In genomic region chr6:35073766-35074471, GRCh38 we compare ENCODE assay signal across 20 cellular contexts.
A peak's percentile ranks its signal among the peaks of the same experiment; 100 is the strongest.
DNase-seq lines count a peak whose midpoint lies in the region; ATAC-seq, FAIRE-seq and TF ChIP-seq lines count a peak whose summit lies in the region.
"Had no signal": no experiment of that assay in that cellular context is flagged by ENCODE, and none has a peak within 500 bp of the region (broad histone marks: within the 10 kb centered on the region; RNA-seq: fewer than 3 reads in every experiment).

No MANE protein-coding gene starts in this region.

- H3K36me3 ChIP-seq in H1 (ENCODE audit: control insufficient read depth in 2 of 4, insufficient read depth in 4 of 4, low read length in 3 of 4) (peaks cover 0 to 5% (median 2%) of the 10 kb centered on the region in 4 experiments; a peak in 3 of 8 replicates), kidney (ENCODE audit: control insufficient read depth in 1 of 2, insufficient read depth in 2 of 2, low read length in 2 of 2) (peaks cover 6 to 9% of the 10 kb centered on the region in 2 donors), psoas muscle (ENCODE audit: insufficient read depth in 1 of 2, low read depth in 1 of 2) (peaks cover 0 to 59% of the 10 kb centered on the region in 2 donors)

- peak overlapping the region; percentile 12 to 62 (median 18); a peak in 3 of 7 replicates for H3K27ac Mint-ChIP-seq in H9
- H3K27ac Mint-ChIP-seq: IgD-negative memory B cell had no signal

- H2AFZ ChIP-seq in H9 (ENCODE audit: low read length) (no peak overlapping the region), H1 (ENCODE audit: low read length) (no peak overlapping the region)

- ATAC-seq in psoas muscle = no peak

- no peaks in the 10 kb centered on the region for H3K79me2 ChIP-seq in H9 (ENCODE audit: insufficient read depth, low read length)
- no peaks in the 10 kb centered on the region for H3K79me2 ChIP-seq in H1 (ENCODE audit: control insufficient read depth in 1 of 2, insufficient read depth in 2 of 2, low read length in 2 of 2)

- no peak for FAIRE-seq in H1 (lab: Jason Lieb, UNC)
- FAIRE-seq in kidney (lab: Jason Lieb, UNC) = no peak
- FAIRE-seq: GM19239, H54, RCC 7860 had no signal

- CTCF ChIA-PET in H1 (lab: Charles Lee; ENCODE audit: partially characterized antibody) = interaction anchor here (0.6 to 8.6 kb wide), 9 partner anchors 8 to 87 kb away, joined by 3 to 52 read pairs (median 5); no protein-coding TSS in a partner anchor

- H3K23me2 ChIP-seq in H9 (ENCODE audit: insufficient read length, low read depth, low read length, poor library complexity, severe bottlenecking) = no peaks in the 10 kb centered on the region
- H3K23me2 ChIP-seq in H1 (ENCODE audit: low read depth, low read length) = no peaks in the 10 kb centered on the region; the same call in 1 of the 2 replicates

- no peak for TF ChIP-seq POLR2A in H1 (IDR thresholded peaks at IDR 0.05; ENCODE audit: control extremely low read depth in 1 of 2, low read depth in 2 of 2, low read length in 2 of 2)

- TF ChIP-seq RAD21 in H1 (IDR thresholded peaks at IDR 0.05 in 1 of 2, conservative IDR thresholded peaks at IDR 0.05 in 1 of 2; ENCODE audit: low read depth in 2 of 2, low read length in 2 of 2) = no peak

- H2BK120ac ChIP-seq in H9 (ENCODE audit: low read depth, low read length, poor library complexity, severe bottlenecking) = no peak overlapping the region
- no peak overlapping the region for H2BK120ac ChIP-seq in H1 (replicated peaks; ENCODE audit: low read depth, low read length)

- no peaks in the 10 kb centered on the region for H3K27me3 Mint-ChIP-seq in H9 (ENCODE audit: low read depth)
- H3K27me3 Mint-ChIP-seq: CD4-positive, CD25-positive, alpha-beta regulatory T cell; IgD-negative memory B cell had no signal

- no peak overlapping the region for H3T11ph ChIP-seq in H9 (ENCODE audit: low read length)

- no peak overlapping the region for H3K23ac ChIP-seq in H9 (ENCODE audit: insufficient read length, low read depth, low read length)
- no peak overlapping the region for H3K23ac ChIP-seq in H1 (ENCODE audit: insufficient read length)

- H3K14ac ChIP-seq in H9 (ENCODE audit: insufficient read depth, low read length) (no peak overlapping the region), H1 (ENCODE audit: insufficient read length) (no peak overlapping the region)

- H3K9ac ChIP-seq in H9 (ENCODE audit: extremely low read depth, insufficient read length, low read length) (no peak overlapping the region), H1 (replicated peaks in 1 of 4; ENCODE audit: extremely low read depth in 1 of 4, low read depth in 3 of 4, low read length in 3 of 4) (no peak overlapping the region), kidney (ENCODE audit: low read length in 2 of 2) (no peak overlapping the region)

- H3K18ac ChIP-seq in H9 (ENCODE audit: insufficient read length, low read depth, low read length) (no peak overlapping the region), H1 (ENCODE audit: extremely low read depth, low read length) (no peak overlapping the region)

- H2BK5ac ChIP-seq in H9 (ENCODE audit: insufficient read length, low read length) (no peak overlapping the region), H1 (ENCODE audit: low read depth, low read length) (no peak overlapping the region)

- H3K79me1 ChIP-seq in H9 (ENCODE audit: insufficient read depth, low read depth, low read length, poor library complexity, severe bottlenecking) (no peaks in the 10 kb centered on the region), H1 (ENCODE audit: low read depth, low read length) (no peaks in the 10 kb centered on the region; the same call in 1 of the 2 replicates)

- H2AK5ac ChIP-seq in H9 (ENCODE audit: insufficient read length, low read length) = no peak overlapping the region
- H2AK5ac ChIP-seq in H1 (ENCODE audit: low read depth, low read length) = no peak overlapping the region

- H3K9me3 ChIP-seq in H9 (ENCODE audit: control insufficient read depth, low read depth, low read length) (no peaks in the 10 kb centered on the region), H1 (ENCODE audit: insufficient read depth in 2 of 2, low read depth in 1 of 2, low read length in 1 of 2) (no peaks in the 10 kb centered on the region), kidney (ENCODE audit: control insufficient read depth in 1 of 2, low read length in 2 of 2) (no peaks in the 10 kb centered on the region), psoas muscle (no peaks in the 10 kb centered on the region)

- peaks cover 26 to 37% of the 10 kb centered on the region in 2 experiments for H3K4me1 Mint-ChIP-seq in H9
- H3K4me1 Mint-ChIP-seq: CD4-positive, CD25-positive, alpha-beta regulatory T cell; IgD-negative memory B cell had no signal

- H3K4ac ChIP-seq in H9 (ENCODE audit: low read depth, low read length) (no peak overlapping the region), H1 (replicated peaks; ENCODE audit: insufficient read length, low read depth, low read length) (no peak overlapping the region)

- H3K4me1 ChIP-seq in H9 (ENCODE audit: insufficient read depth, low read length) (no peaks in the 10 kb centered on the region; the same call in 1 of the 2 replicates), H1 (replicated peaks in 1 of 4; ENCODE audit: control insufficient read depth in 3 of 4, insufficient read depth in 4 of 4, low read length in 3 of 4) (peaks cover 4 to 19% (median 9%) of the 10 kb centered on the region in 4 experiments), kidney (ENCODE audit: control insufficient read depth in 1 of 2, insufficient read depth in 1 of 2, low read depth in 1 of 2, low read length in 2 of 2) (no peaks in the 10 kb centered on the region), psoas muscle (no peaks in the 10 kb centered on the region)

- H4K5ac ChIP-seq in H9 (ENCODE audit: insufficient read length, low read depth, low read length) = no peak overlapping the region
- no peak overlapping the region for H4K5ac ChIP-seq in H1 (ENCODE audit: insufficient read length, low read depth, low read length)

- no peak overlapping the region for H3K4me2 ChIP-seq in H9 (ENCODE audit: insufficient read depth, insufficient read length, low read length)
- no peak overlapping the region for H3K4me2 ChIP-seq in H1 (ENCODE audit: insufficient read depth in 1 of 2, low read depth in 2 of 2, low read length in 2 of 2)

- no peaks in the 10 kb centered on the region for H3K9me3 Mint-ChIP-seq in H9
- H3K9me3 Mint-ChIP-seq: CD4-positive, CD25-positive, alpha-beta regulatory T cell; IgD-negative memory B cell had no signal

- no peak overlapping the region for H3K4me3 Mint-ChIP-seq in H9
- H3K4me3 Mint-ChIP-seq: IgD-negative memory B cell had no signal

- no CpG with 5 or more reads among the region's 20 CpGs for WGBS in H9 (ENCODE audit: extremely low coverage, insufficient read length, low lambda C conversion rate)
- WGBS in H1 (ENCODE audit: extremely low coverage in 1 of 2, insufficient coverage in 1 of 2, insufficient read length in 1 of 2, insufficient replicate concordance in 2 of 2, low coverage in 1 of 2, low lambda C conversion rate in 2 of 2, missing lambda C conversion rate in 1 of 2), 2 experiments = 90% methylated on average over 20 of the region's 20 CpGs; no CpG with 5 or more reads in 1 of the 2 experiments
- WGBS in psoas muscle, 3 donors = 93 to 95% (median 94%) methylated on average over 20 of the region's 20 CpGs

- no peak overlapping the region for H2BK20ac ChIP-seq in H9 (ENCODE audit: low read depth, low read length, poor library complexity, severe bottlenecking)
- no peak overlapping the region for H2BK20ac ChIP-seq in H1 (ENCODE audit: low read length)

- no peak for DNase-seq in H9
- DNase-seq in H1 (ENCODE audit: low read depth in 1 of 2, low spot score in 2 of 2) = no peak
- DNase-seq in kidney = peak; percentile 37
- peak; percentile 4 to 35 for DNase-seq in psoas muscle
- DNase-seq in superior temporal gyrus (ENCODE audit: extremely low spot score) = no peak
- DNase-seq in hepatic stellate cell (ENCODE audit: low spot score) = no peak
- DNase-seq in DMS153 (lab: John Stamatoyannopoulos, UW) = no peak
- DNase-seq: CD4-positive, CD25-positive, alpha-beta regulatory T cell; DMS79; NCI-H1417; NCI-H1694 treated with DMSO at 0.1 percent for 48 hours; NCI-H2081 treated with DMSO at 0.1 percent for 48 hours; NCI-H2171 treated with DMSO at 0.1 percent for 48 hours; NCI-H524 treated with DMSO at 0.1 percent for 48 hours; NCI-H82; OCI-M1 had no signal

- H2BK12ac ChIP-seq in H9 (ENCODE audit: insufficient read length, low read depth, low read length) (no peak overlapping the region), H1 (ENCODE audit: low read depth, low read length) (no peak overlapping the region)

- H4K91ac ChIP-seq in H9 (ENCODE audit: insufficient read length, low read depth, low read length) = no peak overlapping the region
- no peak overlapping the region for H4K91ac ChIP-seq in H1 (replicated peaks; ENCODE audit: insufficient read length, low read length)

- H2BK15ac ChIP-seq in H9 (ENCODE audit: low read depth, low read length) = no peak overlapping the region
- no peak overlapping the region for H2BK15ac ChIP-seq in H1 (ENCODE audit: low read length)

- H3K27ac ChIP-seq in H9 (ENCODE audit: insufficient read length, low read depth, low read length) = no peak overlapping the region
- H3K27ac ChIP-seq in H1 (ENCODE audit: low read depth, low read length) = no peak overlapping the region
- no peak overlapping the region for H3K27ac ChIP-seq in kidney (ENCODE audit: low read depth in 2 of 2, low read length in 2 of 2)
- H3K27ac ChIP-seq in psoas muscle = no peak overlapping the region

- intact Hi-C loops in kidney (cut with DNase I) = no loop called here
- intact Hi-C loops in psoas muscle (cut with DNase I) = no loop called here

- H3K56ac ChIP-seq in H9 (ENCODE audit: insufficient read length, low read depth, low read length) (no peak overlapping the region), H1 (replicated peaks; ENCODE audit: insufficient read length, low read depth, low read length) (no peak overlapping the region)

- H4K20me1 ChIP-seq in H9 (ENCODE audit: control insufficient read depth, insufficient read depth, insufficient read length) (no peaks in the 10 kb centered on the region), H1 (replicated peaks in 1 of 2; ENCODE audit: control insufficient read depth in 1 of 2, insufficient read depth in 2 of 2, low read length in 2 of 2) (no peaks in the 10 kb centered on the region)

- H3K4me3 ChIP-seq in H1 (ENCODE audit: extremely low read depth in 1 of 4, insufficient read depth in 2 of 4, low read depth in 3 of 4, low read length in 4 of 4) = no peak overlapping the region
- no peak overlapping the region for H3K4me3 ChIP-seq in kidney (ENCODE audit: low read length in 2 of 2)
- no peak overlapping the region for H3K4me3 ChIP-seq in psoas muscle

- TF ChIP-seq EP300 in H1 (IDR thresholded peaks at IDR 0.05; ENCODE audit: borderline replicate concordance in 1 of 2, low read depth in 2 of 2, low read length in 2 of 2) = no peak

- H3K27me3 ChIP-seq in H9 (ENCODE audit: insufficient read depth, low read length) = no peaks in the 10 kb centered on the region
- H3K27me3 ChIP-seq in H1 (replicated peaks in 1 of 4; ENCODE audit: control insufficient read depth in 3 of 4, extremely low read depth in 1 of 4, insufficient read depth in 3 of 4, low read length in 3 of 4) = no peaks in the 10 kb centered on the region
- H3K27me3 ChIP-seq in psoas muscle (ENCODE audit: insufficient read depth in 3 of 3, low read length in 2 of 3) = no peaks in the 10 kb centered on the region

- H4K8ac ChIP-seq in H9 (replicated peaks; ENCODE audit: insufficient read length, low read depth, low read length) (no peak overlapping the region), H1 (ENCODE audit: extremely low read depth, insufficient read depth, low read length) (0 out of 2 replicates have a peak overlapping the region, but pooled peaks have one; percentile 0)

- POLR2A ChIA-PET in H1 (lab: Charles Lee; ENCODE audit: partially characterized antibody) = no interaction called here

- TF ChIP-seq CTCF in H9 (conservative IDR thresholded peaks at IDR 0.05) (no peak), H1 (IDR thresholded peaks at IDR 0.05; ENCODE audit: control extremely low read depth in 1 of 3, insufficient read depth in 1 of 3, low read depth in 1 of 3, low read length in 3 of 3) (no peak), kidney (IDR thresholded peaks at IDR 0.05; ENCODE audit: borderline replicate concordance, extremely low read depth, insufficient read depth) (no peak), psoas muscle (IDR thresholded peaks at IDR 0.05) (no peak)

- peaks cover 5 to 15% (median 6%) of the 10 kb centered on the region in 3 experiments for H3K36me3 Mint-ChIP-seq in H9 (ENCODE audit: insufficient read depth in 1 of 3, low read depth in 3 of 3)

Comparison
In these comparisons a context has a peak if more than half of its experiments do, and no peak if none do; other contexts are left out.
1. DNase-seq: peak in kidney (single experiment) and psoas muscle (2 of 2); none in H9 (single experiment), H1 (0 of 2), superior temporal gyrus (single experiment), hepatic stellate cell (single experiment) and DMS153 (single experiment).